In genomic region chr13:76758257-76758656, GRCh38 we compare ENCODE assay signal across 13 cellular contexts.
"Had no signal": no experiment of that assay in that cellular context is flagged by ENCODE, and none has a peak within 500 bp of the region (broad histone marks: within the 10 kb centered on the region; RNA-seq: fewer than 3 reads in every experiment).

No MANE protein-coding gene starts in this region.

- H3K27ac Mint-ChIP-seq: activated B cell treated with CpG ODN at 0.5 μM for 24 hours; activated CD4-positive, alpha-beta T cell treated with anti-CD3 and anti-CD28 coated beads, Interleukin-2, amount 10 ng/mL, durations not matched to agents 7 days and 5 days; activated naive CD8-positive, alpha-beta T cell treated with anti-CD3 and anti-CD28 coated beads for 36 hours; effector memory CD8-positive, alpha-beta T cell; neural progenitor cell; stimulated activated effector memory CD8-positive, alpha-beta T cell treated with anti-CD3 and anti-CD28 coated beads, Interleukin-12 subunit alpha, Interleukin-12 subunit beta, amount 100 ng/mL, for 72 hours had no signal

- H3K4me3 ChIP-seq: hepatocyte, neural progenitor cell, tibial artery, uterus had no signal

- H3K27ac ChIP-seq: hepatocyte, neural progenitor cell, tibial artery, uterus had no signal

- H3K27me3 Mint-ChIP-seq: activated B cell treated with CpG ODN at 0.5 μM for 24 hours; activated CD4-positive, alpha-beta T cell treated with anti-CD3 and anti-CD28 coated beads, Interleukin-2, amount 10 ng/mL, durations not matched to agents 7 days and 5 days; activated naive CD8-positive, alpha-beta T cell treated with anti-CD3 and anti-CD28 coated beads for 36 hours had no signal

- H3K27me3 ChIP-seq: hepatocyte, neural progenitor cell, tibial artery, uterus had no signal

- H3K4me3 Mint-ChIP-seq: activated B cell treated with CpG ODN at 0.5 μM for 24 hours; activated CD4-positive, alpha-beta T cell treated with anti-CD3 and anti-CD28 coated beads, Interleukin-2, amount 10 ng/mL, durations not matched to agents 7 days and 5 days; activated naive CD8-positive, alpha-beta T cell treated with anti-CD3 and anti-CD28 coated beads for 36 hours; effector memory CD8-positive, alpha-beta T cell; neural progenitor cell; stimulated activated effector memory CD8-positive, alpha-beta T cell treated with anti-CD3 and anti-CD28 coated beads, Interleukin-12 subunit alpha, Interleukin-12 subunit beta, amount 100 ng/mL, for 72 hours had no signal

- H3K9me3 Mint-ChIP-seq: activated B cell treated with CpG ODN at 0.5 μM for 24 hours; activated CD4-positive, alpha-beta T cell treated with anti-CD3 and anti-CD28 coated beads, Interleukin-2, amount 10 ng/mL, durations not matched to agents 7 days and 5 days; activated naive CD8-positive, alpha-beta T cell treated with anti-CD3 and anti-CD28 coated beads for 36 hours; effector memory CD8-positive, alpha-beta T cell; neural progenitor cell; stimulated activated effector memory CD8-positive, alpha-beta T cell treated with anti-CD3 and anti-CD28 coated beads, Interleukin-12 subunit alpha, Interleukin-12 subunit beta, amount 100 ng/mL, for 72 hours had no signal

- H3K4me1 Mint-ChIP-seq: activated B cell treated with CpG ODN at 0.5 μM for 24 hours; activated CD4-positive, alpha-beta T cell treated with anti-CD3 and anti-CD28 coated beads, Interleukin-2, amount 10 ng/mL, durations not matched to agents 7 days and 5 days; activated naive CD8-positive, alpha-beta T cell treated with anti-CD3 and anti-CD28 coated beads for 36 hours; stimulated activated effector memory CD8-positive, alpha-beta T cell treated with anti-CD3 and anti-CD28 coated beads, Interleukin-12 subunit alpha, Interleukin-12 subunit beta, amount 100 ng/mL, for 72 hours had no signal

- H3K36me3 Mint-ChIP-seq: activated naive CD8-positive, alpha-beta T cell treated with anti-CD3 and anti-CD28 coated beads for 36 hours; neural progenitor cell; stimulated activated effector memory CD8-positive, alpha-beta T cell treated with anti-CD3 and anti-CD28 coated beads, Interleukin-12 subunit alpha, Interleukin-12 subunit beta, amount 100 ng/mL, for 72 hours had no signal

- ATAC-seq: effector memory CD8-positive, alpha-beta T cell; stimulated activated effector memory CD8-positive, alpha-beta T cell treated with anti-CD3 and anti-CD28 coated beads, Interleukin-12 subunit alpha, Interleukin-12 subunit beta, amount 100 ng/mL, for 72 hours had no signal

- H3K36me3 ChIP-seq: neural progenitor cell, tibial artery, uterus had no signal

- H3K9me3 ChIP-seq: tibial artery, uterus had no signal

- DNase-seq: activated B cell treated with CpG ODN at 0.5 μM for 24 hours; activated CD4-positive, alpha-beta T cell treated with anti-CD3 and anti-CD28 coated beads, Interleukin-2, amount 10 ng/mL, durations not matched to agents 7 days and 5 days; activated CD8-positive, alpha-beta memory T cell treated with anti-CD3 and anti-CD28 coated beads, Interleukin-2, amount 50 U/mL, for 48 hours; activated naive CD8-positive, alpha-beta T cell treated with anti-CD3 and anti-CD28 coated beads for 36 hours; anterior cingulate cortex; effector memory CD8-positive, alpha-beta T cell; midbrain; SW 1271; tibial artery; uterus had no signal

- H3K4me1 ChIP-seq: neural progenitor cell, tibial artery, uterus had no signal
